In the genomic region with DNA sequence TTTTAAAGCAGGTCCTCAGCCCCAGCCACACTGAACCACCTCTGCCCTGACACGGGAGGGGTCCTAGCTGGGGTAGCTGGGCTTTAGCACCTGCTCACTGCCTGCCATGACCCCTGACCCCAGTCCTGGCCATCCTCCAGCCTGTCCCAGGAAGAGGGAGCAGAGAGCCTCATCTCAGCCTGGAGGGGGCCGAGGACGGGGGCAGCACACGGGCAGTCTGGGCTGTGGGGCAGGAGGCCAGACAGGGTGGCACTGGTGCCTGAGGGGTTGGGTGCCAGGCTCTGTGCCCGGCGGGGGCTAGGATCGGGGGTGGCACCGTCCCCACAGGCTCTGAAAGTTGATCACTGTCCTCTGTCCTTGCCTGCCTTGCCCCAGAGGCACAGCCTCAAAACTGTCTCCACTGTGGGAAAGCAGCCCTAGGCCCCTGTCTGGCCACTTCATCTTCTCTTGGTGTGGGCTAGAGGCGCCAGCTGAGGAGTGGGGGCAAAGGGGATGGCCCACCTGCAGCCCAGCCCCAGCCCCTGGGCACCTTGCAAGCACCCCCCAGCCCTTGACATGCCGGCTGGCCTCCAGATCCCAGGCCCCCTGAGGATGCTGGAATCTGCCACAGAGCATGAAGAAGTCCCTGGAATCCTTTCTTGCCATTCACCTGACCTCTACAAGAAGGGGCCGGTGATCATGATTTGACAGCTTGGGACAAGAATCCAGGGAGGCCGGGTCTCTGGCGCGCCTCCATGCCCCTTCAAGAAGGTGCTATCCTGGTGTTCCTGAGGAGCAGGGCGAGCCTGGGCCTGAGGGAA, we compare ENCODE assay signal across 1 cellular context.
TF ChIP-seq lines count a peak whose summit lies in the region.

No MANE protein-coding gene starts in this region.

TF ChIP-seq in K562, 482 proteins besides CTCF, POLR2A, EP300 and RAD21:
- TF ChIP-seq ZNF764 (CRISPR knock-in tag; IDR thresholded peaks at IDR 0.05; ENCODE audit: low read depth) (no peak), HMGN3 (IDR thresholded peaks at IDR 0.05; ENCODE audit: borderline replicate concordance, extremely low read depth, insufficient read length, low read depth, low read length) (peak; percentile 14)
